In the genomic region with DNA sequence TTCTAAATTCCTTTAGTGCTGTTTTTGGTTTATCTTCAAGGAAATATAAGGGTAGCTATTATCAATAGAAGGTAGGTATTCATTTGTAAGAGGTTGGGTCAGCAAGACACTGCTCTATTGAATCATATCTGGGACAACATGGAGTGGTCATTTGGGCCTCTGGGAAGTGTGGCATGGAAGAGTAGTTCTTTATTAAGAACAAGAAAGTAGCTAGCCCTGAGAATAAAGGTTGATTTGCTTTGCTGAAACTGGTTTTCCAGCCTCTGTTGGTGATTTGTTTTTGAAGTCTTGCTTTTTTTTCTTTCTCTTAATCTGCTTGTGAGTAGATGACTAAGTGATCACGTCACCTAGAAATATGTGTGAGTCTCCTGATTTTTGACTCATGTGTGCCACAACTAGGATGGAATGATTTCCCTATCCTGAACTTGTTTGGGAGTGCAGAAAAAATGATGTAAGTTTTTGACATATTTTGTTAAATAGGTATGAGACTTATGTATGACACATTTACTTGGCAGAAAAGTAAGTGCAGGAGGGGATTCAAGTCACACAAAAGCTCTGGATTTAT, we compare ENCODE assay signal across 14 cellular contexts.
DNase-seq lines count a peak whose midpoint lies in the region; ATAC-seq and TF ChIP-seq lines count a peak whose summit lies in the region.
"Had no signal": no experiment of that assay in that cellular context is flagged by ENCODE, and none has a peak within 500 bp of the region (broad histone marks: within the 10 kb centered on the region; RNA-seq: fewer than 3 reads in every experiment).

No MANE protein-coding gene starts in this region.

- POLR2A ChIA-PET in BJ (lab: Charles Lee), result no interaction called here

- ATAC-seq in GM21526 (IDR thresholded peaks at IDR 0.05; ENCODE audit: low FRiP score, unreplicated experiment), result no peak
- ATAC-seq: GM23338 had no signal

- CTCF ChIA-PET in BJ (lab: Yijun Ruan, JAX), result interaction anchor here (1.4 kb wide), 1 partner anchor 11 kb away, joined by 5 read pairs; no protein-coding TSS in a partner anchor

- no peak for TF ChIP-seq POLR2A in suprapubic skin (IDR thresholded peaks at IDR 0.05)

- H3K4me3 ChIP-seq in BJ (ENCODE audit: low read depth, low read length) (no peak overlapping the region), suprapubic skin (no peak overlapping the region)
- H3K4me3 ChIP-seq: GM23338 had no signal

- no peaks in the 10 kb centered on the region for H3K9me3 ChIP-seq in suprapubic skin

- 29% methylated on average over 1 of the region's 1 CpG for WGBS in suprapubic skin

- no peak overlapping the region for H3K27ac ChIP-seq in suprapubic skin

- H3K27me3 ChIP-seq in BJ (ENCODE audit: control insufficient read depth, insufficient read depth, low read length), result no peaks in the 10 kb centered on the region
- H3K27me3 ChIP-seq in suprapubic skin, result no peaks in the 10 kb centered on the region

- TF ChIP-seq CTCF in BJ (IDR thresholded peaks at IDR 0.05; ENCODE audit: insufficient read depth, low read depth, low read length), result no peak
- no peak for TF ChIP-seq CTCF in suprapubic skin (IDR thresholded peaks at IDR 0.05)

- no peaks in the 10 kb centered on the region for H3K4me1 ChIP-seq in suprapubic skin

- H3K36me3 ChIP-seq in BJ (ENCODE audit: control insufficient read depth, insufficient read depth, low read length) (no peaks in the 10 kb centered on the region), suprapubic skin (no peaks in the 10 kb centered on the region)

- DNase-seq in BJ (ENCODE audit: low read depth) (peak; percentile 82), M059J (ENCODE audit: low read depth) (peak; percentile 85), dedifferentiated amniotic fluid mesenchymal stem cell (ENCODE audit: extremely low spot score) (peak; percentile 93), myocyte (ENCODE audit: low read depth) (peak; percentile 50), suprapubic skin (ENCODE audit: low spot score in 2 of 2) (no peak), NCI-H2171 treated with DMSO at 0.1 percent for 48 hours (lab: John Stamatoyannopoulos, UW) (no peak)
- no peak for DNase-seq in stimulated activated naive CD4-positive, alpha-beta T cell treated with Interleukin-2 at 50 U/mL for 16 hours (lab: John Stamatoyannopoulos, UW)
- DNase-seq: activated naive CD8-positive, alpha-beta T cell treated with anti-CD3 and anti-CD28 coated beads for 36 hours; CD4-positive, alpha-beta memory T cell; NCI-H2029; RPMI8226; stimulated activated CD8-positive, alpha-beta memory T cell treated with anti-CD3 and anti-CD28 coated beads, Interleukin-4, amount 100 ng/mL, for 48 hours had no signal

- TF ChIP-seq EP300 in suprapubic skin (IDR thresholded peaks at IDR 0.05), result no peak

Comparison
In these comparisons a context has a peak if more than half of its experiments do, and no peak if none do; other contexts are left out.
1. DNase-seq: peak in BJ (single experiment), M059J (single experiment), dedifferentiated amniotic fluid mesenchymal stem cell (single experiment) and myocyte (single experiment); none in suprapubic skin (0 of 2), stimulated activated naive CD4-positive, alpha-beta T cell treated with Interleukin-2 at 50 U/mL for 16 hours (single experiment) and NCI-H2171 treated with DMSO at 0.1 percent for 48 hours (single experiment).